In genomic region chr1:3067671-3068399, GRCh38 we compare ENCODE assay signal across 13 cellular contexts.
A peak's percentile ranks its signal among the peaks of the same experiment; 100 is the strongest.
DNase-seq lines count a peak whose midpoint lies in the region; ATAC-seq and TF ChIP-seq lines count a peak whose summit lies in the region.
"Had no signal": no experiment of that assay in that cellular context is flagged by ENCODE, and none has a peak within 500 bp of the region (broad histone marks: within the 10 kb centered on the region; RNA-seq: fewer than 3 reads in every experiment).

No MANE protein-coding gene starts in this region.

- H3K27ac Mint-ChIP-seq in central memory CD8-positive, alpha-beta T cell (ENCODE audit: low read depth): no peak overlapping the region
- H3K27ac Mint-ChIP-seq: activated CD8-positive, alpha-beta T cell treated with anti-CD3 and anti-CD28 coated beads, Interleukin-2, amount 10 ng/mL, durations not matched to agents 7 days and 5 days; HFFc6; stimulated activated naive CD8-positive, alpha-beta T cell treated with anti-CD3 and anti-CD28 coated beads, Interleukin-15, Interleukin-2, amounts not matched to agents 100 ng/mL and 50 ng/mL, for 24 hours had no signal

- no peaks in the 10 kb centered on the region for H3K9me3 Mint-ChIP-seq in central memory CD8-positive, alpha-beta T cell
- H3K9me3 Mint-ChIP-seq: HFFc6; stimulated activated naive CD8-positive, alpha-beta T cell treated with anti-CD3 and anti-CD28 coated beads, Interleukin-15, Interleukin-2, amounts not matched to agents 100 ng/mL and 50 ng/mL, for 24 hours had no signal

- H3K4me1 Mint-ChIP-seq in central memory CD8-positive, alpha-beta T cell: no peaks in the 10 kb centered on the region

- no peak for DNase-seq in central memory CD8-positive, alpha-beta T cell (ENCODE audit: low spot score in 2 of 2)
- DNase-seq in retina (peak; percentile 59), GM20000 (ENCODE audit: low spot score) (no peak), GM19238 (ENCODE audit: insufficient read length, low spot score) (no peak)
- DNase-seq: activated CD8-positive, alpha-beta T cell treated with anti-CD3 and anti-CD28 coated beads, Interleukin-2, amount 10 ng/mL, durations not matched to agents 7 days and 5 days; HFFc6; mammary epithelial cell; NCI-H524 had no signal

- H3K4me1 ChIP-seq in ES-I3 (ENCODE audit: insufficient read depth, low read length): peaks cover 4% of the 10 kb centered on the region; the same call in 1 of the 2 replicates

- H3K9me3 ChIP-seq in ES-I3 (ENCODE audit: control insufficient read depth, insufficient read depth, low read length) (no peaks in the 10 kb centered on the region), iPS-18c (ENCODE audit: control insufficient read depth, insufficient read depth, low read length) (peaks cover 3% of the 10 kb centered on the region)

- no peak for ATAC-seq in central memory CD8-positive, alpha-beta T cell (replicated peaks; ENCODE audit: extremely low read depth, poor library complexity, severe bottlenecking)
- no peak for ATAC-seq in GM18502 (IDR thresholded peaks at IDR 0.05; ENCODE audit: poor library complexity, unreplicated experiment)
- no peak for ATAC-seq in HG02571 (IDR thresholded peaks at IDR 0.05; ENCODE audit: unreplicated experiment)
- ATAC-seq: activated CD8-positive, alpha-beta T cell treated with anti-CD3 and anti-CD28 coated beads, Interleukin-2, amount 10 ng/mL, durations not matched to agents 7 days and 5 days had no signal

- peaks cover 2% of the 10 kb centered on the region for H3K36me3 Mint-ChIP-seq in central memory CD8-positive, alpha-beta T cell (ENCODE audit: insufficient read depth)

- no peaks in the 10 kb centered on the region for H3K36me3 ChIP-seq in ES-I3 (ENCODE audit: insufficient read depth, low read length)

- H3K4me3 Mint-ChIP-seq in central memory CD8-positive, alpha-beta T cell: peak overlapping the region; percentile 38
- H3K4me3 Mint-ChIP-seq: HFFc6; stimulated activated naive CD8-positive, alpha-beta T cell treated with anti-CD3 and anti-CD28 coated beads, Interleukin-15, Interleukin-2, amounts not matched to agents 100 ng/mL and 50 ng/mL, for 24 hours had no signal

- H3K27me3 Mint-ChIP-seq in central memory CD8-positive, alpha-beta T cell: peaks cover 13% of the 10 kb centered on the region

- H3K4me3 ChIP-seq in iPS-18c (ENCODE audit: insufficient read depth, low read depth, low read length): peak overlapping the region; percentile 47

- TF ChIP-seq CTCF in GM20000 (IDR thresholded peaks at IDR 0.05; ENCODE audit: extremely low read depth, missing control alignments): no peak

- peak overlapping the region; percentile 45; the same call in 1 of the 2 replicates for H3K9ac ChIP-seq in ES-I3 (ENCODE audit: low read depth, low read length)
